Comparison of ENCODE assay signal across 7 cellular contexts in genomic region chr6:89352329-89353117, GRCh38. TPM values are rescaled to one million over a fixed set of nuclear protein-coding genes. Genes with fewer than 3 reads are reported as not detected.
DNase-seq lines count a peak whose midpoint lies in the region; ATAC-seq, FAIRE-seq and TF ChIP-seq lines count a peak whose summit lies in the region.

Gene UBE2J1 (minus strand): TSS chr6:89352722. CDS start chr6:89352569, 153 bp downstream.

- intact Hi-C loops in breast epithelium (cut with DNase I; ENCODE audit: low total_unique reads), result no loop called here

- H3K9me3 ChIP-seq in breast epithelium, result no peaks in the 10 kb centered on the region
- no peaks in the 10 kb centered on the region for H3K9me3 ChIP-seq in small intestine (ENCODE audit: control insufficient read depth, low read depth)

- FAIRE-seq in small intestine (lab: Jason Lieb, UNC), result no peak

- TF ChIP-seq POLR2A in breast epithelium (IDR thresholded peaks at IDR 0.05), result peak; percentile 66

- H3K4me1 ChIP-seq in breast epithelium (no peaks in the 10 kb centered on the region), small intestine (ENCODE audit: control insufficient read depth in 2 of 2, insufficient read depth in 1 of 2, low read depth in 1 of 2, low read length in 1 of 2) (peaks cover 6 to 23% of the 10 kb centered on the region in 2 donors)

- H3K4me3 ChIP-seq in GM12865 (ENCODE audit: low read depth, low read length) (peak within 1 kb of the TSS; percentile 100), WI38 (ENCODE audit: low read depth, low read length) (peak within 1 kb of the TSS; percentile 66), breast epithelium (peak within 1 kb of the TSS; percentile 77 to 93 (median 89)), small intestine (ENCODE audit: low read depth in 1 of 2, low read length in 2 of 2) (peak within 1 kb of the TSS; percentile 80 to 91)

- H3K27me3 ChIP-seq in breast epithelium, result no peaks in the 10 kb centered on the region
- H3K27me3 ChIP-seq in small intestine (ENCODE audit: control insufficient read depth in 2 of 2, insufficient read depth in 2 of 2, low read length in 2 of 2), result no peaks in the 10 kb centered on the region

- DNase-seq in GM12865 (ENCODE audit: low read depth) (peak; percentile 95), NCI-H128 (lab: John Stamatoyannopoulos, UW; ENCODE audit: unreplicated experiment) (peak; percentile 36), breast epithelium (ENCODE audit: low spot score in 2 of 2) (peak; percentile 90 to 93), iPS-NIHi11 (ENCODE audit: low spot score) (peak; percentile 90), small intestine (peak; percentile 93)

- ATAC-seq in HG02588 (IDR thresholded peaks at IDR 0.05; ENCODE audit: unreplicated experiment), result peak; percentile 53

- WGBS in small intestine, 3 donors, result 0% methylated on average over 57 to 98 of the region's 98 CpGs

- peak within 1 kb of the TSS; percentile 99 for H3K27ac ChIP-seq in breast epithelium
- peak within 1 kb of the TSS; percentile 99 for H3K27ac ChIP-seq in small intestine (ENCODE audit: low read depth in 1 of 2, low read length in 1 of 2)

- H3K36me3 ChIP-seq in breast epithelium (no peaks in the 10 kb centered on the region), small intestine (ENCODE audit: control insufficient read depth in 2 of 2, insufficient read depth in 2 of 2, low read length in 2 of 2) (no peaks in the 10 kb centered on the region)

- TF ChIP-seq CTCF in GM12865 (IDR thresholded peaks at IDR 0.05; ENCODE audit: insufficient read depth, low read depth, low read length, missing control alignments), result no peak
- no peak for TF ChIP-seq CTCF in WI38 (IDR thresholded peaks at IDR 0.05; ENCODE audit: low read depth, low read length)
- TF ChIP-seq CTCF in breast epithelium (IDR thresholded peaks at IDR 0.05), result no peak

RNA-seq across cellular contexts. Expression of gene UBE2J1, which starts in this region (rescaled TPM):
- total RNA-seq in breast epithelium, result 10 to 100 TPM; 23.4 to 40.1 (median 34.4) TPM
- 10 to 100 TPM; 34.1 to 65.1 (median 43.6) TPM for polyA plus RNA-seq in small intestine

Comparison
In these comparisons a context has a peak if more than half of its experiments do, and no peak if none do; other contexts are left out.
1. Peak in every context shown above with its lines: DNase-seq, ATAC-seq, H3K4me3 ChIP-seq and H3K27ac ChIP-seq.
2. DNase-seq: peak in every context shown above with its lines; median percentile 95 in GM12865; 93 in small intestine; 92 in breast epithelium; 90 in iPS-NIHi11; 36 in NCI-H128.